21 cellular contexts compared by ENCODE assay signal in genomic region chr2:205193829-205194228, GRCh38.
A peak's percentile ranks its signal among the peaks of the same experiment; 100 is the strongest.
DNase-seq lines count a peak whose midpoint lies in the region; ATAC-seq and TF ChIP-seq lines count a peak whose summit lies in the region.
"Had no signal": no experiment of that assay in that cellular context is flagged by ENCODE, and none has a peak within 500 bp of the region (broad histone marks: within the 10 kb centered on the region; RNA-seq: fewer than 3 reads in every experiment).

No MANE protein-coding gene starts in this region.

- H3K4ac ChIP-seq in H9 (ENCODE audit: low read depth, low read length) = no peak overlapping the region
- no peak overlapping the region for H3K4ac ChIP-seq in mesendoderm (ENCODE audit: low read depth, low read length)

- no peak overlapping the region for H2BK20ac ChIP-seq in H9 (ENCODE audit: low read depth, low read length, poor library complexity, severe bottlenecking)

- no peak overlapping the region for H3K9ac ChIP-seq in H9 (ENCODE audit: extremely low read depth, insufficient read length, low read length)
- H3K9ac ChIP-seq in mesendoderm (ENCODE audit: low read length) = no peak overlapping the region
- H3K9ac ChIP-seq: BLaER1 treated with 17β-estradiol and CSF1 and Interleukin-3, amounts not matched to agents 10 nM and 100 nM had no signal

- no peak overlapping the region for H3K18ac ChIP-seq in H9 (ENCODE audit: insufficient read length, low read depth, low read length)
- no peak overlapping the region for H3K18ac ChIP-seq in mesendoderm (ENCODE audit: low read length)

- DNase-seq in BE2C (peak; percentile 52), H9 (no peak), T-helper 17 cell (no peak), mesendoderm (peak; percentile 26), NCI-H774 (lab: John Stamatoyannopoulos, UW) (no peak), globus pallidus (ENCODE audit: low spot score) (no peak), NCI-H82 (lab: John Stamatoyannopoulos, UW) (no peak)
- DNase-seq: ACHN; CD8-positive, alpha-beta T cell; EL; H7; KBM-7; MM.1S; NCI-H1092; NCI-H1436; NCI-H187 treated with DMSO at 0.1 percent for 48 hours; NCI-H2107; NCI-H446 treated with DMSO at 0.1 percent for 48 hours; SHP77 treated with DMSO at 0.1 percent for 48 hours; T-cell had no signal

- H2BK120ac ChIP-seq in H9 (ENCODE audit: low read depth, low read length, poor library complexity, severe bottlenecking) (no peak overlapping the region), mesendoderm (ENCODE audit: low read depth, low read length) (no peak overlapping the region)

- no peak overlapping the region for H3K4me3 Mint-ChIP-seq in H9
- H3K4me3 Mint-ChIP-seq in T-helper 17 cell = no peak overlapping the region
- H3K4me3 Mint-ChIP-seq: CD8-positive, alpha-beta T cell; T-cell had no signal

- H3K23me2 ChIP-seq in H9 (ENCODE audit: insufficient read length, low read depth, low read length, poor library complexity, severe bottlenecking) = no peaks in the 10 kb centered on the region

- H2BK5ac ChIP-seq in H9 (ENCODE audit: insufficient read length, low read length) (no peak overlapping the region), mesendoderm (ENCODE audit: low read length) (no peak overlapping the region)

- H2BK12ac ChIP-seq in H9 (ENCODE audit: insufficient read length, low read depth, low read length) = no peak overlapping the region

- H3K4me1 ChIP-seq in BE2C (peaks cover 21% of the 10 kb centered on the region), H9 (ENCODE audit: insufficient read depth, low read length) (peaks cover 3% of the 10 kb centered on the region; the same call in 1 of the 2 replicates), mesendoderm (ENCODE audit: control insufficient read depth, low read depth, low read length) (no peaks in the 10 kb centered on the region)

- H3K4me2 ChIP-seq in H9 (ENCODE audit: insufficient read depth, insufficient read length, low read length) (no peak overlapping the region), mesendoderm (ENCODE audit: low read length) (no peak overlapping the region)
- H3K4me2 ChIP-seq: BLaER1 treated with 17β-estradiol and CSF1 and Interleukin-3, amounts not matched to agents 10 nM and 100 nM had no signal

- H3K27ac Mint-ChIP-seq in H9 (no peak overlapping the region), T-helper 17 cell (peak overlapping the region; percentile 32)
- H3K27ac Mint-ChIP-seq: CD8-positive, alpha-beta T cell; T-cell had no signal

- H3K4me3 ChIP-seq in BE2C (ENCODE audit: low read depth, low read length) (no peak overlapping the region), mesendoderm (ENCODE audit: low read length) (no peak overlapping the region)
- H3K4me3 ChIP-seq: BLaER1 treated with 17β-estradiol and CSF1 and Interleukin-3, amounts not matched to agents 10 nM and 100 nM had no signal

- TF ChIP-seq CTCF in BE2C (IDR thresholded peaks at IDR 0.05; ENCODE audit: low read depth, low read length) (peak; percentile 61), H9 (conservative IDR thresholded peaks at IDR 0.05) (peak; percentile 43; the same call in 2 of the 3 replicates)

- H3K4me1 Mint-ChIP-seq in H9 (peaks cover 23 to 35% of the 10 kb centered on the region in 2 experiments), T-helper 17 cell (peaks cover 2% of the 10 kb centered on the region)

- H3K79me2 ChIP-seq in H9 (ENCODE audit: insufficient read depth, low read length) (no peaks in the 10 kb centered on the region), mesendoderm (ENCODE audit: control insufficient read depth, insufficient read depth, low read length) (no peaks in the 10 kb centered on the region)

- H4K5ac ChIP-seq in H9 (ENCODE audit: insufficient read length, low read depth, low read length) (no peak overlapping the region), mesendoderm (ENCODE audit: low read length) (no peak overlapping the region)

- H3K9me3 ChIP-seq in BE2C (no peaks in the 10 kb centered on the region), H9 (ENCODE audit: control insufficient read depth, low read depth, low read length) (no peaks in the 10 kb centered on the region), T-helper 17 cell (ENCODE audit: control insufficient read depth, low read length, poor library complexity, severe bottlenecking) (no peaks in the 10 kb centered on the region)
- H3K9me3 ChIP-seq: BLaER1 treated with 17β-estradiol and CSF1 and Interleukin-3, amounts not matched to agents 10 nM and 100 nM had no signal

- H3K36me3 Mint-ChIP-seq in H9 (ENCODE audit: insufficient read depth in 1 of 3, low read depth in 3 of 3) (no peaks in the 10 kb centered on the region), T-helper 17 cell (ENCODE audit: low read depth) (no peaks in the 10 kb centered on the region)
- H3K36me3 Mint-ChIP-seq: CD8-positive, alpha-beta T cell; T-cell had no signal

- H3K14ac ChIP-seq in H9 (ENCODE audit: insufficient read depth, low read length) = no peak overlapping the region

- no peak overlapping the region for H3T11ph ChIP-seq in H9 (ENCODE audit: low read length)

- no peak overlapping the region for H3K56ac ChIP-seq in H9 (ENCODE audit: insufficient read length, low read depth, low read length)
- H3K56ac ChIP-seq in mesendoderm (ENCODE audit: low read length) = no peak overlapping the region

- H2BK15ac ChIP-seq in H9 (ENCODE audit: low read depth, low read length) = no peak overlapping the region
- no peak overlapping the region for H2BK15ac ChIP-seq in mesendoderm (replicated peaks; ENCODE audit: low read depth)

- H3K23ac ChIP-seq in H9 (ENCODE audit: insufficient read length, low read depth, low read length) (no peak overlapping the region), mesendoderm (ENCODE audit: low read length) (no peak overlapping the region)

- no peak overlapping the region for H4K91ac ChIP-seq in H9 (ENCODE audit: insufficient read length, low read depth, low read length)

- H4K8ac ChIP-seq in H9 (replicated peaks; ENCODE audit: insufficient read length, low read depth, low read length) = no peak overlapping the region
- H4K8ac ChIP-seq in mesendoderm (ENCODE audit: low read depth, low read length) = no peak overlapping the region

- H3K79me1 ChIP-seq in H9 (ENCODE audit: insufficient read depth, low read depth, low read length, poor library complexity, severe bottlenecking) (no peaks in the 10 kb centered on the region), mesendoderm (ENCODE audit: low read length) (no peaks in the 10 kb centered on the region)

- H2AK5ac ChIP-seq in H9 (ENCODE audit: insufficient read length, low read length) (no peak overlapping the region), mesendoderm (ENCODE audit: low read length) (no peak overlapping the region)

- no peaks in the 10 kb centered on the region for H3K27me3 Mint-ChIP-seq in H9 (ENCODE audit: low read depth)
- H3K27me3 Mint-ChIP-seq in T-helper 17 cell = no peaks in the 10 kb centered on the region
- H3K27me3 Mint-ChIP-seq: T-cell had no signal

- H3K27me3 ChIP-seq in BE2C = no peaks in the 10 kb centered on the region
- no peaks in the 10 kb centered on the region for H3K27me3 ChIP-seq in H9 (ENCODE audit: insufficient read depth, low read length)
- no peaks in the 10 kb centered on the region for H3K27me3 ChIP-seq in mesendoderm (ENCODE audit: insufficient read depth, low read length, poor library complexity)
- H3K27me3 ChIP-seq: BLaER1 treated with 17β-estradiol and CSF1 and Interleukin-3, amounts not matched to agents 10 nM and 100 nM had no signal

- H4K20me1 ChIP-seq in H9 (ENCODE audit: control insufficient read depth, insufficient read depth, insufficient read length) = no peaks in the 10 kb centered on the region
- H4K20me1 ChIP-seq: BLaER1 treated with 17β-estradiol and CSF1 and Interleukin-3, amounts not matched to agents 10 nM and 100 nM had no signal

- ATAC-seq in T-helper 17 cell = no peak
- ATAC-seq: CD8-positive, alpha-beta T cell; T-cell had no signal

- no CpG with 5 or more reads among the region's 4 CpGs for WGBS in H9 (ENCODE audit: extremely low coverage, insufficient read length, low lambda C conversion rate)
- WGBS in mesendoderm (ENCODE audit: extremely low coverage, insufficient coverage, low lambda C conversion rate) = no CpG with 5 or more reads among the region's 4 CpGs

- no peak overlapping the region for H2AFZ ChIP-seq in H9 (ENCODE audit: low read length)

- H3K27ac ChIP-seq in H9 (ENCODE audit: insufficient read length, low read depth, low read length) = no peak overlapping the region
- no peak overlapping the region for H3K27ac ChIP-seq in mesendoderm (ENCODE audit: low read depth, low read length)
- H3K27ac ChIP-seq: BLaER1 treated with 17β-estradiol and CSF1 and Interleukin-3, amounts not matched to agents 10 nM and 100 nM had no signal

- no peaks in the 10 kb centered on the region for H3K9me3 Mint-ChIP-seq in H9
- H3K9me3 Mint-ChIP-seq: CD8-positive, alpha-beta T cell; T-cell had no signal

- H3K36me3 ChIP-seq in BE2C (no peaks in the 10 kb centered on the region), mesendoderm (ENCODE audit: control insufficient read depth, insufficient read depth, low read length) (no peaks in the 10 kb centered on the region)
- H3K36me3 ChIP-seq: BLaER1 treated with 17β-estradiol and CSF1 and Interleukin-3, amounts not matched to agents 10 nM and 100 nM had no signal

Comparison
In these comparisons a context has a peak if more than half of its experiments do, and no peak if none do; other contexts are left out.
1. DNase-seq: peak in BE2C (single experiment) and mesendoderm (single experiment); none in H9 (single experiment), T-helper 17 cell (0 of 3), NCI-H774 (single experiment), globus pallidus (single experiment) and NCI-H82 (single experiment).